Comparison of ENCODE assay signal across 1 cellular context in genomic region chr6:49664817-49665216, GRCh38.
TF ChIP-seq lines count a peak whose summit lies in the region.

No MANE protein-coding gene starts in this region.

TF ChIP-seq in H1, 55 proteins besides CTCF, POLR2A, EP300 and RAD21:
- TF ChIP-seq CBX5 (IDR thresholded peaks at IDR 0.05; ENCODE audit: low read depth, low read length): no peak
- TF ChIP-seq SUZ12 (IDR thresholded peaks at IDR 0.05; ENCODE audit: low read length): no peak
- TF ChIP-seq SP1 (IDR thresholded peaks at IDR 0.05; ENCODE audit: low read depth, low read length): no peak
- TF ChIP-seq ZNF274 (IDR thresholded peaks at IDR 0.05; ENCODE audit: borderline replicate concordance, extremely low read depth, low read length): no peak
- TF ChIP-seq CBX8 (IDR thresholded peaks at IDR 0.05; ENCODE audit: borderline replicate concordance, low read depth, low read length): no peak
